ENCODE assay signal across 28 cellular contexts in the genomic region with DNA sequence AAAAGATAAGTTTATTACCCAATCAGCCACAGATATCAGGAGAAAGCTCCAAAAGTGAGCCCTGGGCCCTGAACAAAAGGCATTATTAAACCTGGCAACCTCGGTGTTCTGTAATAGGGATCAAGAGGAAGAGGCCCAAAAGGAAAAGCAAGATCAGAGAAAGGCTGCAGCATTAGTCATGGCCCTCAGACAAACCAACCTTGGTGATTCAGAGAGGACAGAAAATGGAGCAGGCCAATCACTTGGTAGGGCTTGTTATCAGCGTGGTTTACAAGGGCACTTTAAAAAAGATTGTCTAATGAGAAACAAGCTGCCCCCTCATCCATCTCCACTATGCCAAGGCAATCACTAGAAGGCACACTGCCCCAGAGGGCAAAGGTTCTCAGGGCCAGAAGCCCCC.
DNase-seq lines count a peak whose midpoint lies in the region; ATAC-seq and TF ChIP-seq lines count a peak whose summit lies in the region.
"Had no signal": no experiment of that assay in that cellular context is flagged by ENCODE, and none has a peak within 500 bp of the region (broad histone marks: within the 10 kb centered on the region; RNA-seq: fewer than 3 reads in every experiment).

No MANE protein-coding gene starts in this region.

- no peaks in the 10 kb centered on the region for H3K27me3 ChIP-seq in ascending aorta
- H3K27me3 ChIP-seq: Peyer's patch, SJCRH30 had no signal

- ATAC-seq in HG03442 (IDR thresholded peaks at IDR 0.05; ENCODE audit: unreplicated experiment): no peak
- ATAC-seq: activated CD4-positive, alpha-beta T cell treated with anti-CD3 and anti-CD28 coated beads for 36 hours; activated CD8-positive, alpha-beta T cell treated with anti-CD3 and anti-CD28 coated beads for 36 hours; left colon; stimulated activated effector memory CD8-positive, alpha-beta T cell treated with anti-CD3 and anti-CD28 coated beads, Interleukin-12 subunit alpha, Interleukin-12 subunit beta, amount 100 ng/mL, for 72 hours had no signal

- intact Hi-C loops in ascending aorta (cut with DNase I): no loop called here

- H3K9me3 ChIP-seq in ascending aorta: no peaks in the 10 kb centered on the region
- H3K9me3 ChIP-seq: Peyer's patch, SJCRH30 had no signal

- DNase-seq in HT1080 (ENCODE audit: low read depth) (peak; percentile 82), amniotic epithelial cell (ENCODE audit: low read depth) (peak; percentile 53), fibroblast of pulmonary artery (ENCODE audit: low read depth) (peak; percentile 35), ascending aorta (ENCODE audit: low spot score in 2 of 2) (no peak), NCI-H1930 (lab: John Stamatoyannopoulos, UW) (no peak), foreskin melanocyte (no peak)
- DNase-seq: activated CD4-positive, alpha-beta T cell treated with anti-CD3 and anti-CD28 coated beads for 36 hours; activated CD8-positive, alpha-beta memory T cell treated with anti-CD3 and anti-CD28 coated beads, Interleukin-2, amount 50 U/mL, for 48 hours; activated CD8-positive, alpha-beta T cell treated with anti-CD3 and anti-CD28 coated beads for 36 hours; activated naive CD4-positive, alpha-beta T cell treated with Interleukin-2 at 50 U/mL for 16 hours; C1 segment of cervical spinal cord; DMS53; effector CD8-positive, alpha-beta T cell; GDM1; KG1; left colon; NCI-H1417; NCI-H2081; NCI-H2227 treated with DMSO at 0.1 percent for 48 hours; NCI-H526 treated with DMSO at 0.1 percent for 48 hours; Peyer's patch; SJCRH30; stimulated activated CD4-positive, alpha-beta T cell treated with anti-CD3 and anti-CD28 coated beads, Interleukin-15, amount 100 ng/mL, for 24 hours; substantia nigra; T-helper 9 cell had no signal

- H3K36me3 ChIP-seq in ascending aorta: no peaks in the 10 kb centered on the region
- H3K36me3 ChIP-seq: Peyer's patch, SJCRH30 had no signal

- TF ChIP-seq CTCF in fibroblast of pulmonary artery (IDR thresholded peaks at IDR 0.05; ENCODE audit: low read length, missing control alignments) (no peak), ascending aorta (IDR thresholded peaks at IDR 0.05) (no peak)

- H3K4me1 ChIP-seq in ascending aorta: no peaks in the 10 kb centered on the region
- H3K4me1 ChIP-seq: Peyer's patch, SJCRH30 had no signal

- H3K27ac ChIP-seq in ascending aorta: no peak overlapping the region
- H3K27ac ChIP-seq: Peyer's patch, SJCRH30, VCaP had no signal

- H3K4me3 ChIP-seq in fibroblast of pulmonary artery (replicated peaks; ENCODE audit: low read depth, low read length): no peak overlapping the region
- H3K4me3 ChIP-seq in ascending aorta: no peak overlapping the region
- H3K4me3 ChIP-seq: Peyer's patch, SJCRH30 had no signal

Comparison
In these comparisons a context has a peak if more than half of its experiments do, and no peak if none do; other contexts are left out.
1. DNase-seq: peak in HT1080 (single experiment), amniotic epithelial cell (single experiment) and fibroblast of pulmonary artery (single experiment); none in ascending aorta (0 of 2), NCI-H1930 (0 of 2) and foreskin melanocyte (single experiment).